In the genomic region with DNA sequence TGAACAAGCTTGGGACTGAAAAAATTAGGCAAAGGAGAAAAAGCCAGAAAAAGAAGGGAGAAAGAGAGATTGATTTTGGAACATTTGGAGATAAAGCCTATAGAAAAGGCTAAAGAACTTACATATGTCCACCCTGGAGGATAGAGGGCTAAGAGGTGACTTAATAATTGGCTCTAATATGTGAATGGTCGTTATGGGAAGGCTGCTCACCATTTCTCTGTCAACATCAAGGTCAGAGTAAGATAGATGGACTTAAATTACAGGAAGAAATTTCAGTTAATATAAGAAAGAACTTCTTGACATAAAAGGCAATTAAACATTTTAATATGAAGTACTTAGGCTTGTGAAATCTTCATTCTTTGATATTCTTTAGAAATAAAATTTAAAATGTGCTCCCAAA, we compare ENCODE assay signal across 9 cellular contexts.
"Had no signal": no experiment of that assay in that cellular context is flagged by ENCODE, and none has a peak within 500 bp of the region (broad histone marks: within the 10 kb centered on the region; RNA-seq: fewer than 3 reads in every experiment).

No MANE protein-coding gene starts in this region.

- H3K4me3 ChIP-seq: HAP-1, K562 had no signal

- ATAC-seq: HCT116, K562 had no signal

- H3K9me3 ChIP-seq: HAP-1 had no signal

- H3K36me3 ChIP-seq: HAP-1 had no signal

- FAIRE-seq: HTR-8/SVneo, K562 had no signal

- DNase-seq: GOT3, H7, HFFc6, IMR-90, KG1 had no signal
